27 cellular contexts compared by ENCODE assay signal in the genomic region with DNA sequence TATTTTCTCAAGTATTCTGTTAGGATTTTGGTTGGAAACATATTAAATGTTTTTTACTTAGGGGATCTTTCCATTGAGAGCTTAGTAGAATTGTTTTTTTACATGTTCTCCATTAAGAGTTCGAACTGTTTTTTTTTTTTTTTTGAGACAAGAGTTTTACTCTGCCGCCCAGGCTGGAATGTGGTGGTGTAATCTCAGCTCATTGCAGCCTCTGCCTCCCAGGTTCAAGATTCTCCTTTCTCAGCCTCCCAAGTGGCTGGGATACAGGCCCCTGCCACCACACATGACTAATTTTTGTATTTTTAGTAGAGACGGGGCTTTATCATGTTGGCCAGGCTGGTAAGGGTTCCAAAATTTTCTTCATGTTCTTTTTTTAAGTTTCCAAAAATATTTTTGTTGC.
"Had no signal": no experiment of that assay in that cellular context is flagged by ENCODE, and none has a peak within 500 bp of the region (broad histone marks: within the 10 kb centered on the region; RNA-seq: fewer than 3 reads in every experiment).

No MANE protein-coding gene starts in this region.

- ATAC-seq: mucosa of descending colon; naive thymus-derived CD4-positive, alpha-beta T cell; natural killer cell treated with Interleukin-12 subunit alpha and Interleukin-12 subunit beta and Interleukin-15 and Interleukin-18, amount 100 ng/mL, for 72 hours; pancreas; right cardiac atrium; stimulated activated effector memory CD8-positive, alpha-beta T cell treated with anti-CD3 and anti-CD28 coated beads, Interleukin-12 subunit alpha, Interleukin-12 subunit beta, amount 100 ng/mL, for 72 hours had no signal

- H3K36me3 ChIP-seq: left ventricle myocardium inferior, pancreas, prostate gland, sigmoid colon, tibial artery, uterus had no signal

- H3K4me3 ChIP-seq: left ventricle myocardium inferior, lung, mucosa of descending colon, pancreas, prostate gland, sigmoid colon, spleen, suprapubic skin, thoracic aorta, tibial artery, uterus had no signal

- DNase-seq: hypothalamus; immature natural killer cell; islet precursor cell; left ventricle myocardium inferior; mesendoderm; midbrain; mucosa of descending colon; naive thymus-derived CD4-positive, alpha-beta T cell; pancreas; posterior cingulate gyrus; retina; right cardiac atrium; sigmoid colon; small intestine; spleen; stimulated activated CD4-positive, alpha-beta T cell treated with anti-CD3 and anti-CD28 coated beads, Interleukin-4, amount 100 ng/mL, for 24 hours; stimulated activated naive CD4-positive, alpha-beta T cell; tibial artery; uterus had no signal

- H3K27ac Mint-ChIP-seq: naive thymus-derived CD4-positive, alpha-beta T cell; natural killer cell treated with Interleukin-12 subunit alpha and Interleukin-12 subunit beta and Interleukin-15 and Interleukin-18, amount 100 ng/mL, for 72 hours; stimulated activated effector memory CD8-positive, alpha-beta T cell treated with anti-CD3 and anti-CD28 coated beads, Interleukin-12 subunit alpha, Interleukin-12 subunit beta, amount 100 ng/mL, for 72 hours; stimulated activated naive CD8-positive, alpha-beta T cell treated with anti-CD3 and anti-CD28 coated beads, Interleukin-15, Interleukin-2, amounts not matched to agents 100 ng/mL and 50 ng/mL, for 24 hours; type B pancreatic cell had no signal

- H3K27me3 Mint-ChIP-seq: naive thymus-derived CD4-positive, alpha-beta T cell; natural killer cell treated with Interleukin-12 subunit alpha and Interleukin-12 subunit beta and Interleukin-15 and Interleukin-18, amount 100 ng/mL, for 72 hours; stimulated activated naive CD8-positive, alpha-beta T cell treated with anti-CD3 and anti-CD28 coated beads, Interleukin-15, Interleukin-2, amounts not matched to agents 100 ng/mL and 50 ng/mL, for 24 hours; type B pancreatic cell had no signal

- H3K4me1 Mint-ChIP-seq: stimulated activated effector memory CD8-positive, alpha-beta T cell treated with anti-CD3 and anti-CD28 coated beads, Interleukin-12 subunit alpha, Interleukin-12 subunit beta, amount 100 ng/mL, for 72 hours had no signal

- H3K9me3 ChIP-seq: left ventricle myocardium inferior, mucosa of descending colon, pancreas, prostate gland, sigmoid colon, spleen, suprapubic skin, thoracic aorta, tibial artery, uterus had no signal

- H3K27ac ChIP-seq: left ventricle myocardium inferior, pancreas, prostate gland, sigmoid colon, spleen, suprapubic skin, uterus had no signal

- H3K4me1 ChIP-seq: prostate gland had no signal

- H3K4me3 Mint-ChIP-seq: immature natural killer cell; naive thymus-derived CD4-positive, alpha-beta T cell; natural killer cell treated with Interleukin-12 subunit alpha and Interleukin-12 subunit beta and Interleukin-15 and Interleukin-18, amount 100 ng/mL, for 72 hours; stimulated activated effector memory CD8-positive, alpha-beta T cell treated with anti-CD3 and anti-CD28 coated beads, Interleukin-12 subunit alpha, Interleukin-12 subunit beta, amount 100 ng/mL, for 72 hours; stimulated activated naive CD8-positive, alpha-beta T cell treated with anti-CD3 and anti-CD28 coated beads, Interleukin-15, Interleukin-2, amounts not matched to agents 100 ng/mL and 50 ng/mL, for 24 hours; type B pancreatic cell had no signal

- H3K9me3 Mint-ChIP-seq: immature natural killer cell; naive thymus-derived CD4-positive, alpha-beta T cell; natural killer cell treated with Interleukin-12 subunit alpha and Interleukin-12 subunit beta and Interleukin-15 and Interleukin-18, amount 100 ng/mL, for 72 hours; stimulated activated effector memory CD8-positive, alpha-beta T cell treated with anti-CD3 and anti-CD28 coated beads, Interleukin-12 subunit alpha, Interleukin-12 subunit beta, amount 100 ng/mL, for 72 hours; stimulated activated naive CD8-positive, alpha-beta T cell treated with anti-CD3 and anti-CD28 coated beads, Interleukin-15, Interleukin-2, amounts not matched to agents 100 ng/mL and 50 ng/mL, for 24 hours; type B pancreatic cell had no signal

- H3K27me3 ChIP-seq: pancreas, sigmoid colon, spleen, suprapubic skin, tibial artery, uterus had no signal
